In genomic region chr17:36592316-36592710, GRCh38 we compare ENCODE assay signal across 8 cellular contexts. TPM values are rescaled to one million over a fixed set of nuclear protein-coding genes. Genes with fewer than 3 reads are reported as not detected.
A peak's percentile ranks its signal among the peaks of the same experiment; 100 is the strongest.
DNase-seq lines count a peak whose midpoint lies in the region; ATAC-seq and TF ChIP-seq lines count a peak whose summit lies in the region.

No MANE protein-coding gene starts in this region.

- no peaks in the 10 kb centered on the region for H3K27me3 Mint-ChIP-seq in naive thymus-derived CD8-positive, alpha-beta T cell

- no peaks in the 10 kb centered on the region for H3K27me3 ChIP-seq in SJSA1 (replicated peaks)

- no peak for DNase-seq in AG04449 (ENCODE audit: low read depth, low spot score)
- peak in 1 of 2 experiments; percentile 23 for DNase-seq in SJSA1 (ENCODE audit: low read depth in 1 of 2, low spot score in 2 of 2)
- peak; percentile 35 for DNase-seq in epithelial cell of esophagus (ENCODE audit: low read depth)
- no peak for DNase-seq in naive thymus-derived CD8-positive, alpha-beta T cell
- no peak for DNase-seq in inferior parietal cortex (ENCODE audit: extremely low spot score)
- DNase-seq in effector CD8-positive, alpha-beta T cell (lab: John Stamatoyannopoulos, UW), result no peak
- DNase-seq in NCI-H2196 (lab: John Stamatoyannopoulos, UW; ENCODE audit: unreplicated experiment), result no peak

- POLR2A ChIA-PET in AG04449 (lab: Yijun Ruan, JAX), result interaction anchor here (0.6 to 2.7 kb wide), 2 partner anchors 10 to 63 kb away, joined by 3 to 23 read pairs; partner anchors contain the start of gene MRM1
- POLR2A ChIA-PET in naive thymus-derived CD8-positive, alpha-beta T cell (lab: Charles Lee), result interaction anchor here (1.1 to 2.8 kb wide), 2 partner anchors 10 to 57 kb away, joined by 5 to 15 read pairs; partner anchors contain the start of genes MRM1, MYO19 and PIGW

- peaks cover 13% of the 10 kb centered on the region for H3K4me1 ChIP-seq in SJSA1 (replicated peaks)

- peak overlapping the region; percentile 51; the same call in 1 of the 2 replicates for H3K27ac ChIP-seq in SJSA1

- CTCF ChIA-PET in AG04449 (lab: Yijun Ruan, JAX), result interaction anchor here (1.7 to 5.5 kb wide), 2 partner anchors 11 to 20 kb away, joined by 4 to 34 read pairs; no protein-coding TSS in a partner anchor

- H3K4me3 ChIP-seq in AG04449 (ENCODE audit: low read depth, low read length) (peak overlapping the region; percentile 68), SJSA1 (peak overlapping the region; percentile 93), epithelial cell of esophagus (ENCODE audit: low read length) (peak overlapping the region; percentile 61)

- peaks cover 46% of the 10 kb centered on the region for H3K36me3 ChIP-seq in SJSA1

- no peaks in the 10 kb centered on the region for H3K9me3 Mint-ChIP-seq in naive thymus-derived CD8-positive, alpha-beta T cell

- H3K4me1 Mint-ChIP-seq in naive thymus-derived CD8-positive, alpha-beta T cell, result peaks cover 10 to 39% (median 22%) of the 10 kb centered on the region in 4 donors

- H3K4me3 Mint-ChIP-seq in naive thymus-derived CD8-positive, alpha-beta T cell, result peak overlapping the region; percentile 30 to 82 (median 67)

- no peaks in the 10 kb centered on the region for H3K9me3 ChIP-seq in SJSA1 (replicated peaks)

- peak overlapping the region in 6 of 10 donors; percentile 0 to 71 (median 36) for H3K27ac Mint-ChIP-seq in naive thymus-derived CD8-positive, alpha-beta T cell

- TF ChIP-seq CTCF in AG04449 (IDR thresholded peaks at IDR 0.05; ENCODE audit: insufficient read depth, low read length, missing control alignments), result no peak
- TF ChIP-seq CTCF in epithelial cell of esophagus (IDR thresholded peaks at IDR 0.05; ENCODE audit: insufficient read depth, low read depth, low read length, missing control alignments), result no peak

- ATAC-seq in GM21825 (IDR thresholded peaks at IDR 0.05; ENCODE audit: unreplicated experiment), result peak; percentile 7
- ATAC-seq in naive thymus-derived CD8-positive, alpha-beta T cell, result peak in 1 of 2 donors; percentile 6

- H3K36me3 Mint-ChIP-seq in naive thymus-derived CD8-positive, alpha-beta T cell, result peaks cover 0 to 26% (median 3%) of the 10 kb centered on the region in 3 donors

RNA-seq across cellular contexts. Expression of gene DHRS11, which starts 0.6 kb away (rescaled TPM):
- 6.5 and 8.0 TPM in 2 replicates for total RNA-seq in SJSA1 (2014; rRNA removed; shearing (Covaris generic))
- total RNA-seq in naive thymus-derived CD8-positive, alpha-beta T cell, result 1 to 10 TPM; 8.3 to 9.1 TPM
- 1 to 10 TPM; 3.8 to 5.5 (median 4.6) TPM for polyA plus RNA-seq in naive thymus-derived CD8-positive, alpha-beta T cell

RNA-seq across cellular contexts. Expression of gene MRM1, which starts 9.1 kb away (rescaled TPM):
- total RNA-seq in SJSA1 (2014; rRNA removed; shearing (Covaris generic)), result 8.5 and 12.8 TPM in 2 replicates
- 10 to 100 TPM; 12.4 to 12.7 TPM for total RNA-seq in naive thymus-derived CD8-positive, alpha-beta T cell
- 10 to 100 TPM in 1 of 3 donors, 1 to 10 TPM in 2; 3.2 to 11.1 (median 6.8) TPM for polyA plus RNA-seq in naive thymus-derived CD8-positive, alpha-beta T cell

RNA-seq across cellular contexts. Expression of gene GGNBP2, which starts 47.6 kb away (rescaled TPM):
- total RNA-seq in SJSA1 (2014; rRNA removed; shearing (Covaris generic)), result 47.6 and 54.0 TPM in 2 replicates
- total RNA-seq in naive thymus-derived CD8-positive, alpha-beta T cell, result 100 to 1,000 TPM; 160 to 164 TPM
- 100 to 1,000 TPM in 1 of 3 donors, 10 to 100 TPM in 2; 69.1 to 104 (median 76.2) TPM for polyA plus RNA-seq in naive thymus-derived CD8-positive, alpha-beta T cell

RNA-seq across cellular contexts. Expression of gene PIGW, which starts 57.5 kb away (rescaled TPM):
- total RNA-seq in SJSA1 (2014; rRNA removed; shearing (Covaris generic)), result 3.4 and 9.7 TPM in 2 replicates
- total RNA-seq in naive thymus-derived CD8-positive, alpha-beta T cell, result 10 to 100 TPM in 1 of 2 experiments, 1 to 10 TPM in 1; 9.5 to 11.4 TPM
- 10 to 100 TPM; 10.2 to 14.9 (median 11.2) TPM for polyA plus RNA-seq in naive thymus-derived CD8-positive, alpha-beta T cell

RNA-seq across cellular contexts. Expression of gene MYO19, which starts 57.6 kb away (rescaled TPM):
- 56.0 and 57.9 TPM in 2 replicates for total RNA-seq in SJSA1 (2014; rRNA removed; shearing (Covaris generic))
- total RNA-seq in naive thymus-derived CD8-positive, alpha-beta T cell, result 10 to 100 TPM; 73.1 to 74.2 TPM
- 1 to 10 TPM; 2.3 to 4.6 (median 4.6) TPM for polyA plus RNA-seq in naive thymus-derived CD8-positive, alpha-beta T cell
